8 cellular contexts compared by ENCODE assay signal in genomic region chr5:151745071-151745705, GRCh38. TPM values are rescaled to one million over a fixed set of nuclear protein-coding genes. Genes with fewer than 3 reads are reported as not detected.
DNase-seq lines count a peak whose midpoint lies in the region; ATAC-seq and TF ChIP-seq lines count a peak whose summit lies in the region.

No MANE protein-coding gene starts in this region.

- H3K4me1 Mint-ChIP-seq in activated CD4-positive, alpha-beta memory T cell treated with anti-CD3 and anti-CD28 coated beads for 36 hours (ENCODE audit: low read depth), result peaks cover 43% of the 10 kb centered on the region

- CTCF ChIA-PET in activated CD4-positive, alpha-beta memory T cell treated with anti-CD3 and anti-CD28 coated beads for 36 hours (lab: Charles Lee), result interaction anchor here (0.6 to 10.7 kb wide), 2 partner anchors 87 to 573 kb away, joined by 6 to 156 read pairs; no protein-coding TSS in a partner anchor

- TF ChIP-seq CTCF in osteoblast (IDR thresholded peaks at IDR 0.05; ENCODE audit: extremely low read depth, low read depth, low read length), result no peak

- peak; percentile 74 for DNase-seq in activated CD4-positive, alpha-beta memory T cell treated with anti-CD3 and anti-CD28 coated beads for 36 hours
- DNase-seq in osteoblast (ENCODE audit: insufficient read length, low spot score, missing footprints), result peak; percentile 47
- no peak for DNase-seq in NCI-H2081 treated with DMSO at 0.1 percent for 48 hours (lab: John Stamatoyannopoulos, UW)
- no peak for DNase-seq in NCI-H1092 treated with DMSO at 0.1 percent for 48 hours (lab: John Stamatoyannopoulos, UW)
- DNase-seq in COLO668 (lab: John Stamatoyannopoulos, UW; ENCODE audit: unreplicated experiment), result no peak

- H3K79me2 ChIP-seq in osteoblast (ENCODE audit: insufficient read depth, low read length), result peaks cover 29% of the 10 kb centered on the region

- no peak overlapping the region for H3K4me3 ChIP-seq in esophagus (ENCODE audit: low read depth in 1 of 2, low read length in 2 of 2)
- no peak overlapping the region for H3K4me3 ChIP-seq in osteoblast (ENCODE audit: insufficient read depth, low read length)

- 35 to 51% methylated on average over 7 of the region's 7 CpGs for WGBS in esophagus, 2 donors

- H3K9me3 ChIP-seq in esophagus (ENCODE audit: control insufficient read depth in 2 of 2, insufficient read depth in 1 of 2, low read depth in 1 of 2, low read length in 1 of 2), result no peaks in the 10 kb centered on the region
- no peaks in the 10 kb centered on the region for H3K9me3 ChIP-seq in osteoblast (ENCODE audit: low read depth, low read length)

- no peaks in the 10 kb centered on the region for H3K9me3 Mint-ChIP-seq in activated CD4-positive, alpha-beta memory T cell treated with anti-CD3 and anti-CD28 coated beads for 36 hours

- peak overlapping the region; percentile 51 for H3K4me2 ChIP-seq in osteoblast (ENCODE audit: insufficient read depth, low read length)

- H3K27me3 ChIP-seq in esophagus (ENCODE audit: control insufficient read depth in 1 of 2, insufficient read depth in 2 of 2, low read length in 2 of 2) (no peaks in the 10 kb centered on the region), osteoblast (ENCODE audit: insufficient read depth, low read length) (no peaks in the 10 kb centered on the region)

- H2AFZ ChIP-seq in osteoblast (ENCODE audit: low read length), result peak overlapping the region; percentile 49

- H3K36me3 ChIP-seq in esophagus (ENCODE audit: control insufficient read depth in 2 of 2, insufficient read depth in 2 of 2, low read length in 1 of 2) (peaks cover 3 to 4% of the 10 kb centered on the region in 2 donors), osteoblast (ENCODE audit: insufficient read depth, low read length) (peaks cover 17% of the 10 kb centered on the region)

- H3K27ac ChIP-seq in esophagus (ENCODE audit: low read depth in 2 of 2, low read length in 1 of 2) (peak overlapping the region; percentile 61 to 85), osteoblast (ENCODE audit: low read depth, low read length) (peak overlapping the region; percentile 89)

- H4K20me1 ChIP-seq in osteoblast (ENCODE audit: insufficient read depth, low read length), result no peaks in the 10 kb centered on the region

- peaks cover 2 to 7% of the 10 kb centered on the region in 2 donors for H3K4me1 ChIP-seq in esophagus (ENCODE audit: control insufficient read depth in 2 of 2, insufficient read depth in 2 of 2, low read length in 1 of 2)
- peaks cover 52% of the 10 kb centered on the region for H3K4me1 ChIP-seq in osteoblast (ENCODE audit: insufficient read depth, low read length)

- ATAC-seq in GM18511 (IDR thresholded peaks at IDR 0.05; ENCODE audit: unreplicated experiment), result peak; percentile 67
- ATAC-seq in HG03139 (IDR thresholded peaks at IDR 0.05; ENCODE audit: unreplicated experiment), result peak; percentile 35

- POLR2A ChIA-PET in activated CD4-positive, alpha-beta memory T cell treated with anti-CD3 and anti-CD28 coated beads for 36 hours (lab: Charles Lee), result no interaction called here

- intact Hi-C loops in activated CD4-positive, alpha-beta memory T cell treated with anti-CD3 and anti-CD28 coated beads for 36 hours (cut with micrococcal nuclease), result loop anchor here (1.0 to 5.0 kb wide), 4 partner anchors 13 to 298 kb away; partner anchors contain the start of genes ATOX1, G3BP1 and SLC36A1

- H3K36me3 Mint-ChIP-seq in activated CD4-positive, alpha-beta memory T cell treated with anti-CD3 and anti-CD28 coated beads for 36 hours, result peaks cover 21% of the 10 kb centered on the region

- no peak overlapping the region for H3K4me3 Mint-ChIP-seq in activated CD4-positive, alpha-beta memory T cell treated with anti-CD3 and anti-CD28 coated beads for 36 hours

- H3K27me3 Mint-ChIP-seq in activated CD4-positive, alpha-beta memory T cell treated with anti-CD3 and anti-CD28 coated beads for 36 hours, result no peaks in the 10 kb centered on the region

- peak overlapping the region; percentile 69 for H3K27ac Mint-ChIP-seq in activated CD4-positive, alpha-beta memory T cell treated with anti-CD3 and anti-CD28 coated beads for 36 hours

RNA-seq across cellular contexts. Expression of gene ATOX1, which starts 13.2 kb away (rescaled TPM):
- total RNA-seq in activated CD4-positive, alpha-beta memory T cell treated with anti-CD3 and anti-CD28 coated beads for 36 hours, result 10 to 100 TPM; 83.1 to 89.9 TPM
- polyA plus RNA-seq in esophagus, result 100 to 1,000 TPM in 1 of 2 donors, 10 to 100 TPM in 1; 77.3 to 108 TPM
- 52.8 and 54.2 TPM in 2 replicates for total RNA-seq in osteoblast

RNA-seq across cellular contexts. Expression of gene G3BP1, which starts 26.6 kb away (rescaled TPM):
- total RNA-seq in activated CD4-positive, alpha-beta memory T cell treated with anti-CD3 and anti-CD28 coated beads for 36 hours, result 100 to 1,000 TPM; 237 TPM
- polyA plus RNA-seq in esophagus, result 10 to 100 TPM; 15.5 to 33.1 TPM
- 121 and 145 TPM in 2 replicates for total RNA-seq in osteoblast

RNA-seq across cellular contexts. Expression of gene SPARC, which starts 58.5 kb away (rescaled TPM):
- not detected for total RNA-seq in activated CD4-positive, alpha-beta memory T cell treated with anti-CD3 and anti-CD28 coated beads for 36 hours
- 10 to 100 TPM; 12.1 to 52.5 TPM for polyA plus RNA-seq in esophagus
- total RNA-seq in osteoblast, result 4,046 and 4,600 TPM in 2 replicates

Comparison
In these comparisons a context has a peak if more than half of its experiments do, and no peak if none do; other contexts are left out.
1. DNase-seq: peak in activated CD4-positive, alpha-beta memory T cell treated with anti-CD3 and anti-CD28 coated beads for 36 hours (single experiment) and osteoblast (single experiment); none in NCI-H2081 treated with DMSO at 0.1 percent for 48 hours (single experiment), NCI-H1092 treated with DMSO at 0.1 percent for 48 hours (single experiment) and COLO668 (single experiment).
2. RNA of gene SPARC, which starts 58.5 kb away (total RNA-seq): 4,046 to 4,600 TPM in osteoblast; not detected in activated CD4-positive, alpha-beta memory T cell treated with anti-CD3 and anti-CD28 coated beads for 36 hours; every median in the first group is over 1,000 times any median in the second.